ENCODE assay signal across 17 cellular contexts in the genomic region with DNA sequence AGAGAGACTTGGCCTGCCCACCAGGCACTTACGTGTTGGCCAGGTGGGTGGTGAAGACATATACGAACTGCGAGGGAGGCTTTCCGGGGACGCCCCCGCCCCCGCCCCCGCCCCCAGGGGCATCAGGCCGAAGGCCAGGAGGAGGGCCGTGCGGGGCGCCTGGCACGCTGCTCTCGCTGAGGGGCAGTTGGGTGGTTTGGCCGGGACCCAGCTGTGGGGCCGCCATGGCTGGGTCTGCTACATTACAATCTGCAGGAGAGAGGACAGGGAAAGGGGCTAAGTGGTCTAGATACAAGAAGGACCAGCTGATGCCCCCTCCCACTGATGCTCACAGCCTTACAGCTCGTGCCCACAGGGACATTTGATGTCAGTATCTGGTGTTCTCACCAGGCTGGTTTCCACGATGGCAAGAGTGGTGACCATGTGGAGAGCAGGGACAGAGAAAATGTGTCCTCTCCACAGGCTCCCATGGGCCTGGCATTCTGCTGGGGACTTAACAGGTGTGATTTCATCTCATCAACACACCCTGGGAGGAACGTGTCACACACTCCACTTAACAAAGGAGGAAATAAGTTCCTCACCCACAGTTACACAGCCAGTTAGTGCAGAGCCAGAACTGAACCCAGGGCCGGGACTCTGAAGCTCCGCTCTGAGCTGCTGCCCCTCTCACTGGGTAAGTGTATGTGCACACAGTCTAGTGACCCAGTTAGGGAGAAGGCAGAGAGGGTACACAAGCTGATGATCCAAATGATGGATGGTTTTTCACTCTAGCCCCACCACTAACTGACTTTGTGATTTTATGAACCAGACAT. TPM values are rescaled to one million over a fixed set of nuclear protein-coding genes. Genes with fewer than 3 reads are reported as not detected.
DNase-seq lines count a peak whose midpoint lies in the region; ATAC-seq and TF ChIP-seq lines count a peak whose summit lies in the region.
"Had no signal": no experiment of that assay in that cellular context is flagged by ENCODE, and none has a peak within 500 bp of the region (broad histone marks: within the 10 kb centered on the region; RNA-seq: fewer than 3 reads in every experiment).

No MANE protein-coding gene starts in this region.

- 73 to 76% methylated on average over 21 of the region's 21 CpGs for WGBS in heart right ventricle, 2 donors
- 85 to 93% (median 87%) methylated on average over 17 to 21 of the region's 21 CpGs for WGBS in spleen, 5 donors

- H3K4me1 ChIP-seq in heart right ventricle = peaks cover 2 to 34% (median 17%) of the 10 kb centered on the region in 9 donors
- H3K4me1 ChIP-seq in CD4-positive, alpha-beta memory T cell (ENCODE audit: insufficient read depth, low read length) = peaks cover 25% of the 10 kb centered on the region
- H3K4me1 ChIP-seq in spleen = peaks cover 0 to 53% (median 18%) of the 10 kb centered on the region in 6 donors

- no peak for TF ChIP-seq POLR2A in spleen (IDR thresholded peaks at IDR 0.05)

- peak; percentile 26 for DNase-seq in Right ventricle myocardium inferior (ENCODE audit: missing footprints)
- DNase-seq in heart right ventricle = no peak
- DNase-seq in CD4-positive, alpha-beta memory T cell = peak in 1 of 5 donors; percentile 31
- peak; percentile 79 for DNase-seq in cerebellum (ENCODE audit: low spot score)
- peak; percentile 73 for DNase-seq in spleen
- DNase-seq in GOT3 (lab: John Stamatoyannopoulos, UW) = no peak
- no peak for DNase-seq in NCI-H345 (lab: John Stamatoyannopoulos, UW)
- DNase-seq in NCI-H510A treated with DMSO at 0.1 percent for 48 hours (lab: John Stamatoyannopoulos, UW) = no peak
- DNase-seq: Calu3; CD4-positive, CD25-positive, alpha-beta regulatory T cell; DMS53; NCI-H187 treated with DMSO at 0.1 percent for 48 hours; NCI-H69; RPMI8226 had no signal

- H3K9me3 Mint-ChIP-seq in CD4-positive, alpha-beta memory T cell = peaks cover 0 to 2% (median 0%) of the 10 kb centered on the region in 8 donors
- H3K9me3 Mint-ChIP-seq: CD4-positive, CD25-positive, alpha-beta regulatory T cell had no signal

- H3K4me3 ChIP-seq in heart right ventricle (no peak overlapping the region), spleen (no peak overlapping the region)
- H3K4me3 ChIP-seq in CD4-positive, alpha-beta memory T cell (ENCODE audit: low read length in 2 of 2) = no peak overlapping the region
- H3K4me3 ChIP-seq: HAP-1, SJSA1 had no signal

- peaks cover 26 to 70% of the 10 kb centered on the region in 2 donors for H3K36me3 Mint-ChIP-seq in CD4-positive, alpha-beta memory T cell

- peak overlapping the region in 4 of 7 donors; percentile 7 to 61 (median 50) for H3K27ac Mint-ChIP-seq in CD4-positive, alpha-beta memory T cell

- intact Hi-C loops in Right ventricle myocardium inferior (cut with DNase I) (loop anchor here (10.0 kb wide), 1 partner anchor 209 kb away; no protein-coding TSS in a partner anchor), heart right ventricle (cut with DNase I) (loop anchor here in 2 of 10 donors (5.0 to 10.0 kb wide), 2 partner anchors 34 to 51 kb away; a partner anchor contains a TSS), spleen (cut with DNase I; ENCODE audit: low total_unique reads) (no loop called here)
- intact Hi-C loops in CD4-positive, alpha-beta memory T cell (cut with micrococcal nuclease) = no loop called here

- CTCF ChIA-PET in CD4-positive, alpha-beta memory T cell (lab: Charles Lee; ENCODE audit: partially characterized antibody) = interaction anchor here (0.9 to 4.1 kb wide), 4 partner anchors 11 to 114 kb away, joined by 3 to 23 read pairs (median 4); a partner anchor contains a TSS

- ATAC-seq in Right ventricle myocardium inferior (no peak), heart right ventricle (no peak)

- H3K9me3 ChIP-seq in heart right ventricle = no peaks in the 10 kb centered on the region
- H3K9me3 ChIP-seq in CD4-positive, alpha-beta memory T cell (ENCODE audit: control insufficient read depth in 1 of 2, low read length in 2 of 2) = no peaks in the 10 kb centered on the region
- no peaks in the 10 kb centered on the region for H3K9me3 ChIP-seq in spleen
- H3K9me3 ChIP-seq: HAP-1, SJSA1 had no signal

- H3K27me3 ChIP-seq in heart right ventricle = no peaks in the 10 kb centered on the region
- H3K27me3 ChIP-seq in CD4-positive, alpha-beta memory T cell (ENCODE audit: insufficient read depth, low read length) = no peaks in the 10 kb centered on the region
- no peaks in the 10 kb centered on the region for H3K27me3 ChIP-seq in spleen (replicated peaks in 1 of 7)
- H3K27me3 ChIP-seq: SJSA1 had no signal

- H3K27me3 Mint-ChIP-seq in CD4-positive, alpha-beta memory T cell = no peaks in the 10 kb centered on the region
- H3K27me3 Mint-ChIP-seq: CD4-positive, CD25-positive, alpha-beta regulatory T cell had no signal

- H3K4me1 Mint-ChIP-seq in CD4-positive, alpha-beta memory T cell = peaks cover 15 to 33% (median 23%) of the 10 kb centered on the region in 4 donors

- POLR2A ChIA-PET in CD4-positive, alpha-beta memory T cell (lab: Charles Lee; ENCODE audit: partially characterized antibody) = interaction anchor here (0.6 to 1.4 kb wide), 5 partner anchors 10 to 101 kb away, joined by 3 to 4 read pairs (median 4); no protein-coding TSS in a partner anchor

- peaks cover 5 to 99% (median 53%) of the 10 kb centered on the region in 9 donors for H3K36me3 ChIP-seq in heart right ventricle
- peaks cover 79% of the 10 kb centered on the region for H3K36me3 ChIP-seq in CD4-positive, alpha-beta memory T cell (ENCODE audit: insufficient read depth, low read length)
- H3K36me3 ChIP-seq in spleen = peaks cover 0 to 100% (median 79%) of the 10 kb centered on the region in 6 donors

- TF ChIP-seq CTCF in heart right ventricle (IDR thresholded peaks at IDR 0.05) (no peak), spleen (IDR thresholded peaks at IDR 0.05 in 8 of 11, conservative IDR thresholded peaks at IDR 0.05 in 3 of 11) (no peak)

- H3K27ac ChIP-seq in heart right ventricle (no peak overlapping the region), spleen (peak overlapping the region in 1 of 8 donors; percentile 33)
- peak overlapping the region; percentile 37 for H3K27ac ChIP-seq in CD4-positive, alpha-beta memory T cell (ENCODE audit: low read depth, low read length)
- H3K27ac ChIP-seq: SJSA1 had no signal

- H3K4me3 Mint-ChIP-seq in CD4-positive, alpha-beta memory T cell = no peak overlapping the region
- H3K4me3 Mint-ChIP-seq: CD4-positive, CD25-positive, alpha-beta regulatory T cell had no signal

RNA-seq across cellular contexts. Expression of a gene that starts 19.7 kb away (rescaled TPM):
- not detected for total RNA-seq in Right ventricle myocardium inferior
- total RNA-seq in heart right ventricle = under 1 TPM in 1 of 10 donors, not detected in 9; 0.16 TPM
- under 1 TPM; 0.22 to 0.58 TPM for polyA plus RNA-seq in heart right ventricle
- total RNA-seq in CD4-positive, alpha-beta memory T cell = 10 to 100 TPM; 21.1 to 21.5 TPM
- polyA plus RNA-seq in CD4-positive, alpha-beta memory T cell = 10 to 100 TPM in 1 of 2 donors, 1 to 10 TPM in 1; 7.9 to 18.2 TPM
- total RNA-seq in cerebellum = not detected
- 10 to 100 TPM; 25.0 to 66.6 (median 33.2) TPM for total RNA-seq in spleen
- 10 to 100 TPM; 35.4 to 50.7 (median 39.6) TPM for polyA plus RNA-seq in spleen
- total RNA-seq: A673, Calu3, SJSA1 had no signal

RNA-seq across cellular contexts. Expression of a gene that starts 22.3 kb away (rescaled TPM):
- total RNA-seq in Right ventricle myocardium inferior (44.5 TPM), heart right ventricle (10 to 100 TPM; 29.4 to 57.7 (median 40.8) TPM), cerebellum (7.9 TPM), spleen (10 to 100 TPM; 19.8 to 58.0 (median 39.0) TPM)
- polyA plus RNA-seq in heart right ventricle (10 to 100 TPM; 24.0 to 24.2 TPM), spleen (10 to 100 TPM in 1 of 3 donors, 1 to 10 TPM in 2; 2.5 to 14.2 (median 2.6) TPM)
- 100 to 1,000 TPM; 216 to 232 TPM for total RNA-seq in CD4-positive, alpha-beta memory T cell
- polyA plus RNA-seq in CD4-positive, alpha-beta memory T cell = 10 to 100 TPM in 1 of 2 donors, under 1 TPM in 1; 0.45 to 10.9 TPM

RNA-seq across cellular contexts. Expression of a gene that starts 52.7 kb away (rescaled TPM):
- not detected for total RNA-seq in Right ventricle myocardium inferior
- total RNA-seq in heart right ventricle = not detected
- polyA plus RNA-seq in heart right ventricle = under 1 TPM in 1 of 2 donors, not detected in 1; 0.04 TPM
- total RNA-seq in CD4-positive, alpha-beta memory T cell = not detected
- polyA plus RNA-seq in CD4-positive, alpha-beta memory T cell = not detected
- total RNA-seq in cerebellum = not detected
- not detected for total RNA-seq in spleen
- polyA plus RNA-seq in spleen = under 1 TPM in 2 of 3 donors, not detected in 1; 0.09 to 0.13 TPM
- total RNA-seq: A673; CD4-positive, CD25-positive, alpha-beta regulatory T cell; SJSA1 had no signal

Comparison
In these comparisons a context has a peak if more than half of its experiments do, and no peak if none do; other contexts are left out.
1. DNase-seq: peak in Right ventricle myocardium inferior (single experiment), cerebellum (single experiment) and spleen (single experiment); none in heart right ventricle (0 of 2), GOT3 (single experiment), NCI-H345 (single experiment) and NCI-H510A treated with DMSO at 0.1 percent for 48 hours (single experiment).
2. RNA of a gene that starts 19.7 kb away (total RNA-seq): 25.0 to 66.6 TPM in spleen and 21.1 to 21.5 TPM in CD4-positive, alpha-beta memory T cell; not detected in Right ventricle myocardium inferior (single experiment), 0.16 TPM in heart right ventricle and not detected in cerebellum (single experiment); every median in the first group is over 10 times any median in the second.